ENCODE assay signal across 2 cellular contexts in the genomic region with DNA sequence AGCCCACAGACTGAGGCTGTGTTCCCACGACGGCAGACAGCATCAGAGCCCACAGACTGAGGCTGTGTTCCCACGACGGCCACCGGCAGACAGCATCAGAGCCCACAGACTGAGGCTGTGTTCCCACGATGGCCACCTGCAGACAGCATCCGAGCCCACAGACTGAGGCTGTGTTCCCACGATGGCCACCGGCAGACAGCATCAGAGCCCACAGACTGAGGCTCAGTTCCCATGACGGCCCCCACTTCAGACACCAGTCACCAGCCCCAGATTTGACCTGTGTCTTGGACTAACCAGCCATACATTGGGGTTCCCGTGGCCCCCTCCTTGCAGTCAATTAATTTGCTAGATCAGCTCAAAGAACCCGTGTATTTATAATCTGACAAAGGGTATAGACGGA.
TF ChIP-seq lines count a peak whose summit lies in the region.

No MANE protein-coding gene starts in this region.

TF ChIP-seq in A549, 52 proteins besides CTCF, POLR2A, EP300 and RAD21:
- TF ChIP-seq MAFK (IDR thresholded peaks at IDR 0.05; ENCODE audit: partially characterized antibody) = peak; percentile 3
- no peak for TF ChIP-seq RFX5 (IDR thresholded peaks at IDR 0.05)
TF ChIP-seq in A549: peak in this region for 1.

TF ChIP-seq in H1, 55 proteins besides CTCF, POLR2A, EP300 and RAD21:
- TF ChIP-seq GABPA (IDR thresholded peaks at IDR 0.05; ENCODE audit: borderline replicate concordance, insufficient read depth, low read length) = no peak
- no peak for TF ChIP-seq JUND (IDR thresholded peaks at IDR 0.05; ENCODE audit: low read length)
- TF ChIP-seq SP1 (IDR thresholded peaks at IDR 0.05; ENCODE audit: low read depth, low read length) = no peak
- TF ChIP-seq CBX5 (IDR thresholded peaks at IDR 0.05; ENCODE audit: low read depth, low read length) = no peak
- TF ChIP-seq MAFK (IDR thresholded peaks at IDR 0.05; ENCODE audit: low read depth, low read length) = no peak
- TF ChIP-seq KDM5A (IDR thresholded peaks at IDR 0.05; ENCODE audit: low read length) = no peak
- TF ChIP-seq POU5F1 (IDR thresholded peaks at IDR 0.05; ENCODE audit: low read depth, low read length) = no peak
